Comparison of ENCODE assay signal across 7 cellular contexts in the genomic region with DNA sequence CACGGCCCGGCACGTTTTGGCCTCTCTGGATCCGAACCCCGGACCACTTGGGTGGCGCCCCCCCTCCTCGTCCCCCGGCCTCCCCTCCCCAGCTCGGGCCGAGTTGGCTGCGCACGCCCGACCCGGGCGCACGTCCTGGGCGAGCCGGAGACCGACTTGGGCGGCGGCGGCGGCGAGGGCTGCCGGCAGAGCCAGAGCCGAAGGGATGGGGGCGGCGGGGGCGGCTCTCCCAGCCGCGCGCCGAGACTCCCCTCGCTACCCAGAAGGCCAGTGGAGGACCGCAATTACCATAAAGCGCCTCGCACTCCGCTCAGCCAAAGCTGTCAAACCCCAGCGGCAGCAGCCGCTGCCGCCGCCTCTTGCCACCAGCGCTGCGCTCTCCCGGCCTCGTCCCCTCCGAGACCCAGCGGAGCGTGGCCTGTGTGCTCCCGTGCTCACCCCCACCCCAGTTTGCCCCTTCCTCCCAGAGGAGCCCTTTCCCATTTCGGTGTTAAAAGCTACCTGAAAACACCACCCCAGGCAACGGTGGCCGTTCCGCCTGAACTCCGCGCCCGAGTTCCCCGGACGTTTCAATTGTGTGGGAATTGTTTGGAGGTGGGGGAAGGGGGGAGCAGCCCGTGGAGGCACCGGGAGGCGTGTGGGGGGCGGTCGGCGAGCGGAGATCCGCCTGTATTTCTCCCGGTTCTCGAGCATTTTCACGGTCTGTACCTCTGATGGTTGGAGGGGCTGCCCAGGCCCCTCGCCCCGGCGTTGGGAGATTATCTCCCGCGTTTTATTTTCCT. TPM values are rescaled to one million over a fixed set of nuclear protein-coding genes. Genes with fewer than 3 reads are reported as not detected.
DNase-seq lines count a peak whose midpoint lies in the region; ATAC-seq and TF ChIP-seq lines count a peak whose summit lies in the region.

No MANE protein-coding gene starts in this region.

- H3K36me3 ChIP-seq in Panc1 (ENCODE audit: control insufficient read depth, insufficient read depth, low read length) (no peaks in the 10 kb centered on the region), skeletal muscle satellite cell (ENCODE audit: insufficient read depth, low read length) (no peaks in the 10 kb centered on the region)

- POLR2A ChIA-PET in Panc1 (lab: Charles Lee): interaction anchor here (0.5 to 1.0 kb wide), 2 partner anchors 11 to 58 kb away, joined by 6 to 9 read pairs; no protein-coding TSS in a partner anchor

- peak overlapping the region; percentile 91 for H3K4me2 ChIP-seq in skeletal muscle satellite cell (ENCODE audit: low read length)

- H3K9ac ChIP-seq in skeletal muscle satellite cell (ENCODE audit: low read depth, low read length): peak overlapping the region; percentile 56

- peak overlapping the region; percentile 71; the same call in 1 of the 2 replicates for H3K27ac ChIP-seq in Panc1 (ENCODE audit: low read length)

- intact Hi-C loops in Panc1 (cut with micrococcal nuclease; ENCODE audit: unreplicated experiment): no loop called here

- no peaks in the 10 kb centered on the region for H3K9me3 ChIP-seq in Panc1 (ENCODE audit: control insufficient read depth, insufficient read depth, low read depth, low read length)
- H3K9me3 ChIP-seq in skeletal muscle satellite cell (replicated peaks; ENCODE audit: low read length): no peaks in the 10 kb centered on the region

- BruUV-seq in Panc1 (replicated peaks; lab: Mats Ljungman, UMichigan): no TSS peak

- in situ Hi-C loops in Panc1 (cut with HindIII; ENCODE audit: low pct_unique_long_range_greater_than_20kb, low sequenced_read_pairs): no loop called here

- ATAC-seq in HG02678 (IDR thresholded peaks at IDR 0.05; ENCODE audit: unreplicated experiment): peak; percentile 27
- peak; percentile 30 for ATAC-seq in Panc1

- CTCF ChIA-PET in Panc1 (lab: Charles Lee): no interaction called here

- H3K27me3 ChIP-seq in Panc1 (ENCODE audit: control insufficient read depth, insufficient read depth, low read length): no peaks in the 10 kb centered on the region
- peaks cover 20% of the 10 kb centered on the region for H3K27me3 ChIP-seq in skeletal muscle satellite cell (ENCODE audit: control insufficient read depth, insufficient read depth, low read length)

- DNase-seq in GM10266 (ENCODE audit: extremely low spot score): peak; percentile 53
- DNase-seq in Panc1 (ENCODE audit: low read depth, low spot score): no peak
- peak in 30 of 56 donors; percentile 8 to 75 (median 50) for DNase-seq in amygdala (lab: John Stamatoyannopoulos, UW)
- no peak for DNase-seq in cerebellar nuclear complex (lab: John Stamatoyannopoulos, UW)

- H3K4me1 ChIP-seq in Panc1 (ENCODE audit: control insufficient read depth, insufficient read depth, low read length) (peaks cover 16% of the 10 kb centered on the region), skeletal muscle satellite cell (ENCODE audit: control insufficient read depth, insufficient read depth, low read length) (peaks cover 8% of the 10 kb centered on the region)

- H3K4me3 ChIP-seq in Panc1 (ENCODE audit: low read depth in 2 of 2, low read length in 2 of 2) (peak overlapping the region; percentile 43 to 54), iPS-11a (ENCODE audit: low read depth, low read length) (peak overlapping the region; percentile 27), skeletal muscle satellite cell (ENCODE audit: low read length) (peak overlapping the region; percentile 77)

- TF ChIP-seq CTCF in GM10266 (IDR thresholded peaks at IDR 0.05; ENCODE audit: control insufficient read depth, insufficient read depth, low read depth, missing control alignments): no peak
- TF ChIP-seq CTCF in Panc1 (IDR thresholded peaks at IDR 0.05): no peak

RNA-seq across cellular contexts. Expression of gene BCOR, which starts 0.7 kb away (rescaled TPM):
- total RNA-seq in Panc1 (2021; ENCODE audit: unreplicated experiment): 48.3 TPM
- polyA plus RNA-seq in Panc1 (2012; ENCODE audit: insufficient read length): 33.8 TPM
- 5.6 and 7.0 TPM in 2 replicates for total RNA-seq in skeletal muscle satellite cell (2012; rRNA removed)

Comparison
In these comparisons a context has a peak if more than half of its experiments do, and no peak if none do; other contexts are left out.
1. DNase-seq: peak in GM10266 (single experiment) and amygdala (30 of 56); none in Panc1 (single experiment) and cerebellar nuclear complex (0 of 2).
2. H3K4me3 ChIP-seq: peak in every context shown above with its lines; median percentile 77 in skeletal muscle satellite cell; 48 in Panc1; 27 in iPS-11a.